ENCODE assay signal across 7 cellular contexts in genomic region chr6:158225767-158226166, GRCh38.
"Had no signal": no experiment of that assay in that cellular context is flagged by ENCODE, and none has a peak within 500 bp of the region (broad histone marks: within the 10 kb centered on the region; RNA-seq: fewer than 3 reads in every experiment).

No MANE protein-coding gene starts in this region.

- H3K4me3 ChIP-seq: GM23338 had no signal

- FAIRE-seq: H1, H54, HTR-8/SVneo had no signal

- H3K4me2 ChIP-seq: GM23338 had no signal

- H3K4me3 Mint-ChIP-seq: GM23338, H9, IgD-negative memory B cell had no signal

- H3K27ac Mint-ChIP-seq: GM23338, H9, IgD-negative memory B cell had no signal

- DNase-seq: H9, HCEC 1CT had no signal

- H3K27me3 Mint-ChIP-seq: IgD-negative memory B cell had no signal

- H3K9me3 Mint-ChIP-seq: GM23338, H9, IgD-negative memory B cell had no signal

- H2AFZ ChIP-seq: GM23338 had no signal
